24 cellular contexts compared by ENCODE assay signal in genomic region chr7:157485961-157486510, GRCh38.
"Had no signal": no experiment of that assay in that cellular context is flagged by ENCODE, and none has a peak within 500 bp of the region (broad histone marks: within the 10 kb centered on the region; RNA-seq: fewer than 3 reads in every experiment).

No MANE protein-coding gene starts in this region.

- H3K4me1 ChIP-seq: gastroesophageal sphincter, right lobe of liver had no signal

- H3K36me3 ChIP-seq: gastroesophageal sphincter, ovary, right lobe of liver had no signal

- H3K9me3 ChIP-seq: ovary, right lobe of liver had no signal

- H3K9me3 Mint-ChIP-seq: activated naive CD4-positive, alpha-beta T cell treated with anti-CD3 and anti-CD28 coated beads, Interleukin-2, amount 50 U/mL, for 72 hours; stimulated activated effector memory CD8-positive, alpha-beta T cell treated with anti-CD3 and anti-CD28 coated beads, Interleukin-12 subunit alpha, Interleukin-12 subunit beta, amount 100 ng/mL, for 72 hours had no signal

- H3K27me3 ChIP-seq: ovary, right lobe of liver had no signal

- H3K27me3 Mint-ChIP-seq: stimulated activated naive CD8-positive, alpha-beta T cell treated with anti-CD3 and anti-CD28 coated beads, Interleukin-15, Interleukin-2, amounts not matched to agents 100 ng/mL and 50 ng/mL, for 24 hours; type B pancreatic cell had no signal

- H3K27ac Mint-ChIP-seq: activated CD4-positive, alpha-beta memory T cell treated with anti-CD3 and anti-CD28 coated beads for 36 hours; activated naive CD4-positive, alpha-beta T cell treated with anti-CD3 and anti-CD28 coated beads, Interleukin-2, amount 50 U/mL, for 72 hours; activated T-cell treated with anti-CD3 and anti-CD28 coated beads, Interleukin-2, amount 50 U/mL, for 72 hours; progenitor cell of endocrine pancreas; stimulated activated effector memory CD8-positive, alpha-beta T cell treated with anti-CD3 and anti-CD28 coated beads, Interleukin-12 subunit alpha, Interleukin-12 subunit beta, amount 100 ng/mL, for 72 hours; stimulated activated naive CD8-positive, alpha-beta T cell treated with anti-CD3 and anti-CD28 coated beads, Interleukin-15, Interleukin-2, amounts not matched to agents 100 ng/mL and 50 ng/mL, for 24 hours; type B pancreatic cell had no signal

- DNase-seq: activated CD4-positive, alpha-beta memory T cell treated with anti-CD3 and anti-CD28 coated beads for 36 hours; activated CD4-positive, alpha-beta T cell treated with anti-CD3 and anti-CD28 coated beads for 4 hours; activated naive CD4-positive, alpha-beta T cell; activated T-cell treated with anti-CD3 and anti-CD28 coated beads for 4 hours; activated T-cell treated with anti-CD3 and anti-CD28 coated beads, Interleukin-2, amount 50 U/mL, for 72 hours; effector memory CD4-positive, alpha-beta T cell; hippocampal formation; kidney; left colon; mammary epithelial cell; midbrain; ovary; stimulated activated CD4-positive, alpha-beta T cell treated with anti-CD3 and anti-CD28 coated beads, Interleukin-4, amount 100 ng/mL, for 24 hours; substantia nigra had no signal

- H3K4me3 ChIP-seq: gastroesophageal sphincter, ovary, right lobe of liver, skin epidermis had no signal

- H3K27ac ChIP-seq: gastroesophageal sphincter, ovary, right lobe of liver, skin epidermis, VCaP had no signal

- H3K4me3 Mint-ChIP-seq: activated CD4-positive, alpha-beta memory T cell treated with anti-CD3 and anti-CD28 coated beads for 36 hours; activated T-cell treated with anti-CD3 and anti-CD28 coated beads, Interleukin-2, amount 50 U/mL, for 72 hours; stimulated activated effector memory CD8-positive, alpha-beta T cell treated with anti-CD3 and anti-CD28 coated beads, Interleukin-12 subunit alpha, Interleukin-12 subunit beta, amount 100 ng/mL, for 72 hours; stimulated activated naive CD8-positive, alpha-beta T cell treated with anti-CD3 and anti-CD28 coated beads, Interleukin-15, Interleukin-2, amounts not matched to agents 100 ng/mL and 50 ng/mL, for 24 hours; type B pancreatic cell had no signal

- H3K36me3 Mint-ChIP-seq: activated CD4-positive, alpha-beta memory T cell treated with anti-CD3 and anti-CD28 coated beads for 36 hours; naive thymus-derived CD8-positive, alpha-beta T cell; stimulated activated effector memory CD8-positive, alpha-beta T cell treated with anti-CD3 and anti-CD28 coated beads, Interleukin-12 subunit alpha, Interleukin-12 subunit beta, amount 100 ng/mL, for 72 hours had no signal

- ATAC-seq: activated T-cell treated with anti-CD3 and anti-CD28 coated beads, Interleukin-2, amount 50 U/mL, for 72 hours; gastroesophageal sphincter; left colon; right lobe of liver; stimulated activated effector memory CD8-positive, alpha-beta T cell treated with anti-CD3 and anti-CD28 coated beads, Interleukin-12 subunit alpha, Interleukin-12 subunit beta, amount 100 ng/mL, for 72 hours had no signal
